ENCODE assay signal across 8 cellular contexts in genomic region chr11:70755410-70756158, GRCh38.
DNase-seq lines count a peak whose midpoint lies in the region; ATAC-seq and TF ChIP-seq lines count a peak whose summit lies in the region.

No MANE protein-coding gene starts in this region.

- H3K27ac Mint-ChIP-seq in naive thymus-derived CD8-positive, alpha-beta T cell: no peak overlapping the region
- peak overlapping the region; percentile 22 for H3K27ac Mint-ChIP-seq in stimulated activated naive B cell treated with anti-CD40 and anti-IgM and Interleukin-4, amounts not matched to agents 10 μg/mL and 1 μg/mL and 100 μg/mL, for 72 hours

- no peak for TF ChIP-seq EP300 in Ishikawa (IDR thresholded peaks at IDR 0.05; ENCODE audit: borderline replicate concordance)

- no peak overlapping the region for H3K4me3 Mint-ChIP-seq in naive thymus-derived CD8-positive, alpha-beta T cell
- H3K4me3 Mint-ChIP-seq in stimulated activated naive B cell treated with anti-CD40 and anti-IgM and Interleukin-4, amounts not matched to agents 10 μg/mL and 1 μg/mL and 100 μg/mL, for 72 hours: no peak overlapping the region

- H3K9me3 Mint-ChIP-seq in naive thymus-derived CD8-positive, alpha-beta T cell: peaks cover 0 to 23% (median 12%) of the 10 kb centered on the region in 9 donors
- peaks cover 7 to 9% of the 10 kb centered on the region in 2 donors for H3K9me3 Mint-ChIP-seq in stimulated activated naive B cell treated with anti-CD40 and anti-IgM and Interleukin-4, amounts not matched to agents 10 μg/mL and 1 μg/mL and 100 μg/mL, for 72 hours

- POLR2A ChIA-PET in naive thymus-derived CD8-positive, alpha-beta T cell (lab: Charles Lee): no interaction called here

- peaks cover 1 to 6% (median 5%) of the 10 kb centered on the region in 3 donors for H3K36me3 Mint-ChIP-seq in naive thymus-derived CD8-positive, alpha-beta T cell
- peaks cover 0 to under 1% of the 10 kb centered on the region in 2 donors for H3K36me3 Mint-ChIP-seq in stimulated activated naive B cell treated with anti-CD40 and anti-IgM and Interleukin-4, amounts not matched to agents 10 μg/mL and 1 μg/mL and 100 μg/mL, for 72 hours

- peak; percentile 89 for TF ChIP-seq RAD21 in Ishikawa (IDR thresholded peaks at IDR 0.05; ENCODE audit: low read depth)

- peak; percentile 84 for DNase-seq in DMS 273 (lab: John Stamatoyannopoulos, UW; ENCODE audit: unreplicated experiment)
- DNase-seq in OCI-M1 (lab: John Stamatoyannopoulos, UW): peak; percentile 94
- peak; percentile 50 for DNase-seq in activated T-cell treated with anti-CD3 and anti-CD28 coated beads, Interleukin-2, amount 50 U/mL, for 1 hour
- peak; percentile 59 for DNase-seq in fibroblast of gingiva (ENCODE audit: low read depth)
- DNase-seq in naive thymus-derived CD8-positive, alpha-beta T cell: peak in 9 of 10 donors; percentile 8 to 68 (median 39)
- DNase-seq in stimulated activated naive B cell treated with anti-CD40 and anti-IgM and Interleukin-4, amounts not matched to agents 10 μg/mL and 1 μg/mL and 100 μg/mL, for 72 hours: peak; percentile 49

- peak; percentile 48 to 77 for ATAC-seq in naive thymus-derived CD8-positive, alpha-beta T cell
- peak; percentile 97 to 98 for ATAC-seq in stimulated activated naive B cell treated with anti-CD40 and anti-IgM and Interleukin-4, amounts not matched to agents 10 μg/mL and 1 μg/mL and 100 μg/mL, for 72 hours (replicated peaks)
- no peak for ATAC-seq in HG02938 (IDR thresholded peaks at IDR 0.05; ENCODE audit: unreplicated experiment)

- H3K4me1 Mint-ChIP-seq in naive thymus-derived CD8-positive, alpha-beta T cell: peaks cover 0 to 6% (median 0%) of the 10 kb centered on the region in 4 donors
- no peaks in the 10 kb centered on the region for H3K4me1 Mint-ChIP-seq in stimulated activated naive B cell treated with anti-CD40 and anti-IgM and Interleukin-4, amounts not matched to agents 10 μg/mL and 1 μg/mL and 100 μg/mL, for 72 hours

- peaks cover 3 to 20% (median 15%) of the 10 kb centered on the region in 5 donors for H3K27me3 Mint-ChIP-seq in naive thymus-derived CD8-positive, alpha-beta T cell
- peaks cover 23 to 33% of the 10 kb centered on the region in 2 donors for H3K27me3 Mint-ChIP-seq in stimulated activated naive B cell treated with anti-CD40 and anti-IgM and Interleukin-4, amounts not matched to agents 10 μg/mL and 1 μg/mL and 100 μg/mL, for 72 hours

TF ChIP-seq in Ishikawa, 13 proteins besides CTCF, POLR2A, EP300 and RAD21:
- TF ChIP-seq USF1 (IDR thresholded peaks at IDR 0.05): no peak
- no peak for TF ChIP-seq NFIC (IDR thresholded peaks at IDR 0.05)
- TF ChIP-seq TCF12 (IDR thresholded peaks at IDR 0.05; ENCODE audit: low read depth): no peak
- TF ChIP-seq FOXM1 (IDR thresholded peaks at IDR 0.05; ENCODE audit: borderline replicate concordance, low read depth): no peak
- no peak for TF ChIP-seq CREB1 (IDR thresholded peaks at IDR 0.05; ENCODE audit: low read depth)
- TF ChIP-seq YY1 (IDR thresholded peaks at IDR 0.05; ENCODE audit: low read depth): no peak
- no peak for TF ChIP-seq TEAD4 (IDR thresholded peaks at IDR 0.05)

Comparison
In these comparisons a context has a peak if more than half of its experiments do, and no peak if none do; other contexts are left out.
1. DNase-seq: peak in every context shown above with its lines; median percentile 94 in OCI-M1; 84 in DMS 273; 59 in fibroblast of gingiva; 50 in activated T-cell treated with anti-CD3 and anti-CD28 coated beads, Interleukin-2, amount 50 U/mL, for 1 hour; 49 in stimulated activated naive B cell treated with anti-CD40 and anti-IgM and Interleukin-4, amounts not matched to agents 10 μg/mL and 1 μg/mL and 100 μg/mL, for 72 hours; 39 in naive thymus-derived CD8-positive, alpha-beta T cell.